19 cellular contexts compared by ENCODE assay signal in genomic region chr1:40780678-40781613, GRCh38. TPM values are rescaled to one million over a fixed set of nuclear protein-coding genes. Genes with fewer than 3 reads are reported as not detected.
DNase-seq lines count a peak whose midpoint lies in the region; ATAC-seq and TF ChIP-seq lines count a peak whose summit lies in the region.
"Had no signal": no experiment of that assay in that cellular context is flagged by ENCODE, and none has a peak within 500 bp of the region (broad histone marks: within the 10 kb centered on the region; RNA-seq: fewer than 3 reads in every experiment).

No MANE protein-coding gene starts in this region.

- peaks cover 23% of the 10 kb centered on the region for H3K27me3 ChIP-seq in osteoblast (ENCODE audit: insufficient read depth, low read length)

- peaks cover 0 to 8% of the 10 kb centered on the region in 2 experiments; a peak in 1 of 3 replicates for H3K36me3 ChIP-seq in HEK293 (ENCODE audit: control insufficient read depth in 2 of 2, insufficient read depth in 1 of 2, low read length in 2 of 2)
- no peaks in the 10 kb centered on the region for H3K36me3 ChIP-seq in osteoblast (ENCODE audit: insufficient read depth, low read length)
- H3K36me3 ChIP-seq: SJSA1 had no signal

- H3K9me3 Mint-ChIP-seq in brain = peaks cover 11 to 22% (median 13%) of the 10 kb centered on the region in 5 experiments

- H3K9me3 ChIP-seq in HEK293 (ENCODE audit: control insufficient read depth, insufficient read depth, low read depth, low read length) (no peaks in the 10 kb centered on the region), osteoblast (ENCODE audit: low read depth, low read length) (no peaks in the 10 kb centered on the region)
- H3K9me3 ChIP-seq: SJSA1 had no signal

- H4K20me1 ChIP-seq in osteoblast (ENCODE audit: insufficient read depth, low read length) = no peaks in the 10 kb centered on the region

- peak overlapping the region in 3 of 5 experiments; percentile 41 to 73 (median 51) for H3K4me3 Mint-ChIP-seq in brain
- H3K4me3 Mint-ChIP-seq: activated CD4-positive, alpha-beta T cell treated with anti-CD3 and anti-CD28 coated beads, Interleukin-2, amount 10 ng/mL, durations not matched to agents 7 days and 5 days; activated CD8-positive, alpha-beta memory T cell treated with anti-CD3 and anti-CD28 coated beads, Interleukin-2, amount 10 ng/mL, durations not matched to agents 7 days and 5 days had no signal

- POLR2A ChIA-PET in HEK293 (lab: Yijun Ruan, JAX) = no interaction called here

- ATAC-seq in HG03457 (IDR thresholded peaks at IDR 0.05; ENCODE audit: unreplicated experiment) (no peak), GM21825 (IDR thresholded peaks at IDR 0.05; ENCODE audit: unreplicated experiment) (no peak)
- ATAC-seq: activated CD8-positive, alpha-beta memory T cell treated with anti-CD3 and anti-CD28 coated beads, Interleukin-2, amount 10 ng/mL, durations not matched to agents 7 days and 5 days; GM23338; left ventricle myocardium superior had no signal

- DNase-seq in NCI-H1105 treated with DMSO at 0.1 percent for 48 hours (lab: John Stamatoyannopoulos, UW) (peak; percentile 11), NCI-H1105 (lab: John Stamatoyannopoulos, UW) (no peak), osteoblast (ENCODE audit: insufficient read length, low spot score, missing footprints) (peak; percentile 73), germinal center (ENCODE audit: low spot score) (no peak)
- DNase-seq: activated CD4-positive, alpha-beta T cell treated with anti-CD3 and anti-CD28 coated beads, Interleukin-2, amount 10 ng/mL, durations not matched to agents 7 days and 5 days; activated CD8-positive, alpha-beta memory T cell treated with anti-CD3 and anti-CD28 coated beads, Interleukin-2, amount 10 ng/mL, durations not matched to agents 7 days and 5 days; DND-41; effector CD8-positive, alpha-beta T cell; erythroblast; foreskin fibroblast; left ventricle myocardium superior; NCI-H1436; retina had no signal

- H3K27ac ChIP-seq in HEK293 (ENCODE audit: extremely low read depth, low read depth, low read length) (no peak overlapping the region), osteoblast (ENCODE audit: low read depth, low read length) (no peak overlapping the region)
- H3K27ac ChIP-seq: SJSA1 had no signal

- no peak overlapping the region for H3K4me3 ChIP-seq in HEK293 (ENCODE audit: low read depth, low read length)
- H3K4me3 ChIP-seq in osteoblast (ENCODE audit: insufficient read depth, low read length) = no peak overlapping the region
- H3K4me3 ChIP-seq: GM23338, SJSA1 had no signal

- H3K4me2 ChIP-seq in osteoblast (ENCODE audit: insufficient read depth, low read length) = no peak overlapping the region

- no peak overlapping the region for H2AFZ ChIP-seq in osteoblast (ENCODE audit: low read length)
- H2AFZ ChIP-seq: GM23338 had no signal

- H3K36me3 Mint-ChIP-seq in brain = peaks cover 26% of the 10 kb centered on the region

- CTCF ChIA-PET in HEK293 (lab: Yijun Ruan, JAX) = interaction anchor here (0.5 to 1.5 kb wide), 4 partner anchors 10 to 169 kb away, joined by 3 read pairs; no protein-coding TSS in a partner anchor

- H3K27ac Mint-ChIP-seq in brain = peak overlapping the region in 2 of 5 experiments; percentile 47 to 51
- H3K27ac Mint-ChIP-seq: activated CD4-positive, alpha-beta T cell treated with anti-CD3 and anti-CD28 coated beads, Interleukin-2, amount 10 ng/mL, durations not matched to agents 7 days and 5 days; activated CD8-positive, alpha-beta memory T cell treated with anti-CD3 and anti-CD28 coated beads, Interleukin-2, amount 10 ng/mL, durations not matched to agents 7 days and 5 days; GM23338 had no signal

- no peaks in the 10 kb centered on the region for H3K79me2 ChIP-seq in osteoblast (ENCODE audit: insufficient read depth, low read length)

- H3K4me1 Mint-ChIP-seq in brain = peaks cover 33% of the 10 kb centered on the region

- peaks cover 15% of the 10 kb centered on the region for H3K27me3 Mint-ChIP-seq in brain

- H3K4me1 ChIP-seq in HEK293 (ENCODE audit: control insufficient read depth, insufficient read depth, low read length) (peaks cover 5% of the 10 kb centered on the region; the same call in 1 of the 2 replicates), osteoblast (ENCODE audit: insufficient read depth, low read length) (no peaks in the 10 kb centered on the region)

- TF ChIP-seq CTCF in HEK293 (tag by site-specific recombination; IDR thresholded peaks at IDR 0.05) (no peak), brain (conservative IDR thresholded peaks at IDR 0.05) (no peak), osteoblast (IDR thresholded peaks at IDR 0.05; ENCODE audit: extremely low read depth, low read depth, low read length) (no peak)

TF ChIP-seq in HEK293, 187 proteins besides CTCF, POLR2A, EP300 and RAD21:
- TF ChIP-seq ZNF404 (tag by site-specific recombination; IDR thresholded peaks at IDR 0.05) = no peak
- TF ChIP-seq ZNF398 (tag by site-specific recombination; IDR thresholded peaks at IDR 0.05) = peak; percentile 43; the same call in 1 of the 2 replicates
- peak; percentile 46; the same call in 1 of the 2 replicates for TF ChIP-seq KLF1 (tag by site-specific recombination; IDR thresholded peaks at IDR 0.05)
- TF ChIP-seq ZNF132 (tag by site-specific recombination; IDR thresholded peaks at IDR 0.05; ENCODE audit: borderline replicate concordance) = no peak
- no peak for TF ChIP-seq ZNF704 (tag by site-specific recombination; IDR thresholded peaks at IDR 0.05)
- TF ChIP-seq ZNF701 (tag by site-specific recombination; IDR thresholded peaks at IDR 0.05) = no peak
- no peak for TF ChIP-seq BCL11B (tag by site-specific recombination; IDR thresholded peaks at IDR 0.05; ENCODE audit: low read depth)
- no peak for TF ChIP-seq ZNF175 (tag by site-specific recombination; IDR thresholded peaks at IDR 0.05)
- no peak for TF ChIP-seq ZEB2 (tag by site-specific recombination; IDR thresholded peaks at IDR 0.05)

RNA-seq across cellular contexts. Expression of gene KCNQ4, which starts 2.6 kb away (rescaled TPM):
- polyA plus RNA-seq in brain (ENCODE audit: insufficient read depth, low read depth, low replicate concordance) = 1.8 TPM
- not detected in 2 replicates for total RNA-seq in osteoblast

Comparison
In these comparisons a context has a peak if more than half of its experiments do, and no peak if none do; other contexts are left out.
1. DNase-seq: peak in NCI-H1105 treated with DMSO at 0.1 percent for 48 hours (single experiment) and osteoblast (single experiment); none in NCI-H1105 (single experiment) and germinal center (single experiment).